8 cellular contexts compared by ENCODE assay signal in the genomic region with DNA sequence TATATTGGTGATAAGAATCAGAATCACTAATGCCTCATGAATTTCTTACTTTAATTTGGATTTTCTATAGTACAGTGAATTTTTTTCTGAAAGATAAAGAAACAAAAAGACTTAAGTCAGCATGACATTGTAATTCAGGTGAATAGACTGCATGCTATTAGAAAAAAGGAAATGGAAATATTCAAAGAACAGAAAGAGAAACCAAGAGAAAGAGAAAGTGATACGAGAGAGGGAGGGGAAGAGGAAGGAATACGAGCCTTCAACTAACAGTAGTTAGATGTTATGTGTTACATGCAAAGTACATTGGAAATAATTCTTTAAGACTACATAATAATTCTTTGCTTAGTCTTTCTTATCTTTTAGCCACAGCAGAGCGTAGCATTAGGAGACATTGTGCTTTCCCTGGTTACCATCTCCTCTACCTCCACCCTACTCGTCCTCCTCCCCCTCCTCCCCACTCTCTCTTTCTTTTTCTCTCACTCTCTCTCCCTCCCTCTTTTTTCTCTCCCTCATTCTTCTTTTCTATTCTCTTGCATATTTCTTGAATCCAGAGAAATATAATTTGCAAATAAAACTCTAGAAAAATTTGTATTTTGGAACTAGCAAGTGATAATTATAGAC. TPM values are rescaled to one million over a fixed set of nuclear protein-coding genes. Genes with fewer than 3 reads are reported as not detected.
DNase-seq lines count a peak whose midpoint lies in the region; ATAC-seq, FAIRE-seq and TF ChIP-seq lines count a peak whose summit lies in the region.

No MANE protein-coding gene starts in this region.

- no peaks in the 10 kb centered on the region for H3K36me3 Mint-ChIP-seq in progenitor cell of endocrine pancreas (ENCODE audit: insufficient read depth)

- no peaks in the 10 kb centered on the region for H3K9me3 ChIP-seq in small intestine (ENCODE audit: control insufficient read depth, low read depth)

- FAIRE-seq in small intestine (lab: Jason Lieb, UNC) = no peak

- ATAC-seq in GM21381 (IDR thresholded peaks at IDR 0.05; ENCODE audit: unreplicated experiment) (peak; percentile 99), HG03558 (IDR thresholded peaks at IDR 0.05; ENCODE audit: extremely low read depth, unreplicated experiment) (peak; percentile 97)

- TF ChIP-seq CTCF in GM12864 (IDR thresholded peaks at IDR 0.05; ENCODE audit: low read depth, low read length, missing control alignments) (no peak), fibroblast of pulmonary artery (IDR thresholded peaks at IDR 0.05; ENCODE audit: low read length, missing control alignments) (no peak), progenitor cell of endocrine pancreas (IDR thresholded peaks at IDR 0.05; ENCODE audit: unreplicated experiment) (no peak)

- H3K36me3 ChIP-seq in small intestine (ENCODE audit: control insufficient read depth in 2 of 2, insufficient read depth in 2 of 2, low read length in 2 of 2) = no peaks in the 10 kb centered on the region

- no peaks in the 10 kb centered on the region for H3K4me1 ChIP-seq in small intestine (ENCODE audit: control insufficient read depth in 2 of 2, insufficient read depth in 1 of 2, low read depth in 1 of 2, low read length in 1 of 2)

- WGBS in small intestine, 3 donors = 25 to 46% (median 30%) methylated on average over 4 of the region's 4 CpGs

- DNase-seq in GM12864 (ENCODE audit: low read depth) (no peak), fibroblast of pulmonary artery (ENCODE audit: low read depth) (no peak), amygdala (lab: John Stamatoyannopoulos, UW) (no peak), progenitor cell of endocrine pancreas (ENCODE audit: low spot score, unreplicated experiment) (no peak), small intestine (no peak), NCI-H1417 treated with DMSO at 0.1 percent for 48 hours (lab: John Stamatoyannopoulos, UW) (no peak)

- H3K4me1 Mint-ChIP-seq in progenitor cell of endocrine pancreas (ENCODE audit: low read depth) = no peaks in the 10 kb centered on the region

- H3K9me3 Mint-ChIP-seq in progenitor cell of endocrine pancreas (ENCODE audit: low read depth) = no peaks in the 10 kb centered on the region

- no peaks in the 10 kb centered on the region for H3K27me3 Mint-ChIP-seq in progenitor cell of endocrine pancreas

- H3K27ac Mint-ChIP-seq in progenitor cell of endocrine pancreas = no peak overlapping the region

- H3K27me3 ChIP-seq in small intestine (ENCODE audit: control insufficient read depth in 2 of 2, insufficient read depth in 2 of 2, low read length in 2 of 2) = no peaks in the 10 kb centered on the region

- no peak overlapping the region for H3K27ac ChIP-seq in small intestine (ENCODE audit: low read depth in 1 of 2, low read length in 1 of 2)

- no peak overlapping the region for H3K4me3 Mint-ChIP-seq in progenitor cell of endocrine pancreas (ENCODE audit: low read depth)

- H3K4me3 ChIP-seq in GM12864 (ENCODE audit: low read depth, low read length) (peak overlapping the region; percentile 45), fibroblast of pulmonary artery (replicated peaks; ENCODE audit: low read depth, low read length) (peak overlapping the region; percentile 11), small intestine (ENCODE audit: low read depth in 1 of 2, low read length in 2 of 2) (no peak overlapping the region)

RNA-seq across cellular contexts. Expression of a gene that starts 46.4 kb away (rescaled TPM):
- total RNA-seq in progenitor cell of endocrine pancreas = not detected in 2 replicates
- 10 to 100 TPM in 1 of 3 donors, under 1 TPM in 2; 0.27 to 11.0 (median 0.67) TPM for polyA plus RNA-seq in small intestine

Comparison
In these comparisons a context has a peak if more than half of its experiments do, and no peak if none do; other contexts are left out.
1. H3K4me3 ChIP-seq: peak in GM12864 (single experiment) and fibroblast of pulmonary artery (single experiment); none in small intestine (0 of 2).